Comparison of ENCODE assay signal across 23 cellular contexts in genomic region chr20:47669489-47669888, GRCh38.
DNase-seq lines count a peak whose midpoint lies in the region; ATAC-seq and TF ChIP-seq lines count a peak whose summit lies in the region.
"Had no signal": no experiment of that assay in that cellular context is flagged by ENCODE, and none has a peak within 500 bp of the region (broad histone marks: within the 10 kb centered on the region; RNA-seq: fewer than 3 reads in every experiment).

No MANE protein-coding gene starts in this region.

- no peaks in the 10 kb centered on the region for H3K9me3 ChIP-seq in CD4-positive, alpha-beta T cell (ENCODE audit: control insufficient read depth, low read length)

- no peak overlapping the region for H3K4me3 Mint-ChIP-seq in activated T-cell treated with anti-CD3 and anti-CD28 coated beads, Interleukin-2, amount 50 U/mL, for 72 hours
- peak overlapping the region in 1 of 4 donors; percentile 46 for H3K4me3 Mint-ChIP-seq in IgD-negative memory B cell
- H3K4me3 Mint-ChIP-seq in type B pancreatic cell, result no peak overlapping the region
- H3K4me3 Mint-ChIP-seq in CD4-positive, alpha-beta T cell, result no peak overlapping the region
- H3K4me3 Mint-ChIP-seq: H9, HFFc6 had no signal

- TF ChIP-seq CTCF in type B pancreatic cell (conservative IDR thresholded peaks at IDR 0.05), result no peak
- TF ChIP-seq CTCF in CD4-positive, alpha-beta T cell (IDR thresholded peaks at IDR 0.05), result no peak

- no peaks in the 10 kb centered on the region for H3K36me3 Mint-ChIP-seq in activated T-cell treated with anti-CD3 and anti-CD28 coated beads, Interleukin-2, amount 50 U/mL, for 72 hours (ENCODE audit: insufficient read depth in 2 of 2)
- H3K36me3 Mint-ChIP-seq in IgD-negative memory B cell, result no peaks in the 10 kb centered on the region
- peaks cover 23% of the 10 kb centered on the region for H3K36me3 Mint-ChIP-seq in type B pancreatic cell
- no peaks in the 10 kb centered on the region for H3K36me3 Mint-ChIP-seq in CD4-positive, alpha-beta T cell (ENCODE audit: low read depth)
- H3K36me3 Mint-ChIP-seq: CD8-positive, alpha-beta memory T cell had no signal

- DNase-seq in activated T-cell treated with anti-CD3 and anti-CD28 coated beads, Interleukin-2, amount 50 U/mL, for 72 hours, result no peak
- DNase-seq in activated T-cell treated with anti-CD3 and anti-CD28 coated beads, Interleukin-2, amount 50 U/mL, for 1 hour, result no peak
- DNase-seq in mesenteric fat pad (ENCODE audit: low spot score) (peak; percentile 62), type B pancreatic cell (ENCODE audit: extremely low spot score, unreplicated experiment) (no peak), NCI-H1436 (lab: John Stamatoyannopoulos, UW) (no peak)
- no peak for DNase-seq in CD4-positive, alpha-beta T cell
- DNase-seq: AML-193; C1 segment of cervical spinal cord; Calu3; DMS153; GM23248; H9; HFFc6; NCI-H1105; NCI-H2029 treated with DMSO at 0.1 percent for 48 hours; NCI-H2171; NCI-H345; NCI-H524; NCI-H774; NK-92 treated with Interleukin-12 subunit alpha and Interleukin-12 subunit beta, amount 100 ng/mL, for 24 hours had no signal

- H3K4me1 Mint-ChIP-seq in activated T-cell treated with anti-CD3 and anti-CD28 coated beads, Interleukin-2, amount 50 U/mL, for 72 hours (ENCODE audit: low read depth), result no peaks in the 10 kb centered on the region
- peaks cover 0 to 8% (median 0%) of the 10 kb centered on the region in 3 donors for H3K4me1 Mint-ChIP-seq in IgD-negative memory B cell
- peaks cover 16% of the 10 kb centered on the region for H3K4me1 Mint-ChIP-seq in type B pancreatic cell (ENCODE audit: unreplicated experiment)
- no peaks in the 10 kb centered on the region for H3K4me1 Mint-ChIP-seq in CD4-positive, alpha-beta T cell (ENCODE audit: low read depth)
- H3K4me1 Mint-ChIP-seq: CD8-positive, alpha-beta memory T cell had no signal

- intact Hi-C loops in CD4-positive, alpha-beta T cell (cut with DNase I, micrococcal nuclease), result no loop called here

- no peaks in the 10 kb centered on the region for H3K27me3 Mint-ChIP-seq in activated T-cell treated with anti-CD3 and anti-CD28 coated beads, Interleukin-2, amount 50 U/mL, for 72 hours (ENCODE audit: low read depth)
- no peaks in the 10 kb centered on the region for H3K27me3 Mint-ChIP-seq in IgD-negative memory B cell
- H3K27me3 Mint-ChIP-seq in type B pancreatic cell, result peaks cover 3% of the 10 kb centered on the region
- H3K27me3 Mint-ChIP-seq in CD4-positive, alpha-beta T cell, result no peaks in the 10 kb centered on the region

- no peak for ATAC-seq in activated T-cell treated with anti-CD3 and anti-CD28 coated beads, Interleukin-2, amount 50 U/mL, for 72 hours (replicated peaks in 1 of 2)
- no peak for ATAC-seq in CD4-positive, alpha-beta T cell (ENCODE audit: poor library complexity)
- ATAC-seq: SK-N-SH treated with all-trans-retinoic acid at 6 μM for 48 hours had no signal

- CTCF ChIA-PET in CD4-positive, alpha-beta T cell (lab: Charles Lee), result no interaction called here

- no peaks in the 10 kb centered on the region for H3K9me3 Mint-ChIP-seq in activated T-cell treated with anti-CD3 and anti-CD28 coated beads, Interleukin-2, amount 50 U/mL, for 72 hours
- H3K9me3 Mint-ChIP-seq in IgD-negative memory B cell, result no peaks in the 10 kb centered on the region
- H3K9me3 Mint-ChIP-seq in type B pancreatic cell, result no peaks in the 10 kb centered on the region
- no peaks in the 10 kb centered on the region for H3K9me3 Mint-ChIP-seq in CD4-positive, alpha-beta T cell
- H3K9me3 Mint-ChIP-seq: CD8-positive, alpha-beta memory T cell; HFFc6 had no signal

- POLR2A ChIA-PET in CD4-positive, alpha-beta T cell (lab: Charles Lee), result no interaction called here

- no peaks in the 10 kb centered on the region for H3K27me3 ChIP-seq in CD4-positive, alpha-beta T cell (ENCODE audit: control insufficient read depth, insufficient read depth, low read length)

- no peak overlapping the region for H3K27ac ChIP-seq in CD4-positive, alpha-beta T cell (ENCODE audit: low read depth, low read length)
- H3K27ac ChIP-seq: GM23248 had no signal

- H3K27ac Mint-ChIP-seq in activated T-cell treated with anti-CD3 and anti-CD28 coated beads, Interleukin-2, amount 50 U/mL, for 72 hours, result peak overlapping the region; percentile 44
- peak overlapping the region; percentile 67 to 86 (median 80) for H3K27ac Mint-ChIP-seq in IgD-negative memory B cell
- H3K27ac Mint-ChIP-seq in type B pancreatic cell, result peak overlapping the region; percentile 40
- H3K27ac Mint-ChIP-seq in CD4-positive, alpha-beta T cell, result no peak overlapping the region
- H3K27ac Mint-ChIP-seq: CD8-positive, alpha-beta memory T cell; H9 had no signal
